ENCODE assay signal across 8 cellular contexts in the genomic region with DNA sequence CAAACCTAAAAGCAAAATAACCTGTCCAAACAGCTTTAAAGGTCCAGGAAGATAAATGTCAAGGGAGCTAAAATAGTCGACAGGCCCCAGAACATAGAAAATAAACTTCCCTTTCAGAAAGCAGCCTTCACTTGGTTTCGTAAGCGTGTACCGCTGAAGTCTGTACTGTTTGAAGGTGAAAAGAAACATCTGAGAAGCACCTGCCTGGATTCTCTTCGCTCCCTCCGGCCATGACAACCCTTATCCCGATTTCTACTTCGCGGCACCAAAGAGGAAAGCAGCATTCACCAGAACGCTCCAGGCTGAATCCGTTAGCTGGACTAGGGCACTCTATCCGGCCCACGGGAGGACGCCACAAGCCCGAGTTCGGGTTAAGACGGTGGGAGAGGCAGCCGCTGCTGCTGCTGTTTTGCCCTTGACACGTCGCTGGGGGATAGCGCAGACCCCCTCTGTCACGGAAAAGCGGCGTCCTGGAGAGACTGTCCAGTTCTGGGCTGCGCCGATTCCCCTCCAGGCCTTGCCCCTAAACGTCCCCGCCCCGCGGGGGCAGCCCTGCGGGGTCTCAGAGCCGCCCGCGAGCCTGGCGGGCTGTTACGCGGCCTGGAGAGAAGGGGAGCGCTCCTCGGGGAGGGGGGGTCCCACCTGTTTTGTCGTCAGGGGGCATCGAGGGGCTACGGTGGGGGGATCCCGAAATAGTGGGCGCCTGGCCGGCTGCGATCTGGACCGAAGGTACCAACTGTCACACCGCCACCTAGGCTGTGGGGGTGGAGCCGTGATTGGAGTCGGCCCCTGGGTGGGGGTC. TPM values are rescaled to one million over a fixed set of nuclear protein-coding genes. Genes with fewer than 3 reads are reported as not detected.
DNase-seq lines count a peak whose midpoint lies in the region; ATAC-seq and TF ChIP-seq lines count a peak whose summit lies in the region.

No MANE protein-coding gene starts in this region.

- H3K4me1 Mint-ChIP-seq in GM23338 (peaks cover 61% of the 10 kb centered on the region), T-cell (peaks cover 47 to 57% (median 50%) of the 10 kb centered on the region in 3 donors), brain (peaks cover 55% of the 10 kb centered on the region)

- H3K27me3 Mint-ChIP-seq in GM23338 (ENCODE audit: insufficient read depth, low read depth, poor library complexity) (peaks cover 15% of the 10 kb centered on the region), T-cell (no peaks in the 10 kb centered on the region), brain (peaks cover 4% of the 10 kb centered on the region)

- H2AFZ ChIP-seq in ACC112 (ENCODE audit: low read length, unreplicated experiment) (peak overlapping the region; percentile 89), GM23338 (no peak overlapping the region)

- H3K9me3 ChIP-seq in iPS DF 6.9 (ENCODE audit: control insufficient read depth, insufficient read depth, low read length), result no peaks in the 10 kb centered on the region

- peaks cover 19% of the 10 kb centered on the region for H3K79me2 ChIP-seq in ACC112 (ENCODE audit: control insufficient read depth, insufficient read depth, low read length, unreplicated experiment)
- peaks cover 37% of the 10 kb centered on the region for H3K79me2 ChIP-seq in GM23338 (replicated peaks; ENCODE audit: insufficient read depth)

- DNase-seq in GM23338 (ENCODE audit: low spot score) (peak; percentile 42), T-cell (peak in 25 of 34 experiments; percentile 2 to 41 (median 19)), iPS DF 6.9 (ENCODE audit: low read depth, low spot score) (no peak), retina (peak; percentile 82)

- H3K36me3 Mint-ChIP-seq in GM23338 (ENCODE audit: low read depth), result peaks cover 3% of the 10 kb centered on the region; the same call in 1 of the 3 replicates
- no peaks in the 10 kb centered on the region for H3K36me3 Mint-ChIP-seq in T-cell
- no peaks in the 10 kb centered on the region for H3K36me3 Mint-ChIP-seq in brain

- H3K9me3 Mint-ChIP-seq in GM23338 (no peaks in the 10 kb centered on the region), T-cell (no peaks in the 10 kb centered on the region), brain (peaks cover 0 to 3% (median 0%) of the 10 kb centered on the region in 5 experiments)

- H3K27ac Mint-ChIP-seq in GM23338 (no peak overlapping the region; the same call in 1 of the 2 replicates), T-cell (peak overlapping the region; percentile 95 to 98), brain (peak overlapping the region; percentile 83 to 100 (median 94))

- H3K27ac ChIP-seq in ACC112 (ENCODE audit: low read depth, low read length), result peak overlapping the region; percentile 93
- no peak overlapping the region for H3K27ac ChIP-seq in GM23338 (ENCODE audit: low read depth)
- no peak overlapping the region for H3K27ac ChIP-seq in iPS DF 6.9 (ENCODE audit: low read length)

- H3K4me3 Mint-ChIP-seq in GM23338 (peak overlapping the region; percentile 86), T-cell (peak overlapping the region; percentile 92 to 99 (median 99)), brain (peak overlapping the region; percentile 91 to 99 (median 96))

- H3K4me1 ChIP-seq in ACC112 (ENCODE audit: control insufficient read depth, insufficient read depth, low read length, unreplicated experiment) (peaks cover 7% of the 10 kb centered on the region), GM23338 (ENCODE audit: insufficient read depth) (peaks cover 61% of the 10 kb centered on the region), iPS DF 6.9 (ENCODE audit: control insufficient read depth, insufficient read depth, low read length) (0 out of 2 replicates have a peak, but pooled peaks cover 3% of the 10 kb centered on the region)

- no peaks in the 10 kb centered on the region; the same call in 1 of the 2 replicates for H4K20me1 ChIP-seq in GM23338 (replicated peaks; ENCODE audit: insufficient read depth)

- CTCF ChIA-PET in T-cell (lab: Charles Lee), result interaction anchor here (0.6 to 2.8 kb wide), 9 partner anchors 9 to 70 kb away, joined by 3 to 17 read pairs (median 4); no protein-coding TSS in a partner anchor

- peak overlapping the region; percentile 79 for H3K4me2 ChIP-seq in GM23338

- H3K4me3 ChIP-seq in ACC112 (ENCODE audit: low read depth, low read length) (peak overlapping the region; percentile 95), GM23338 (peak overlapping the region; percentile 86), iPS DF 6.9 (ENCODE audit: low read length) (peak overlapping the region; percentile 56; the same call in 1 of the 2 replicates)

- ATAC-seq in GM23338 (no peak), T-cell (replicated peaks in 1 of 4) (peak in 1 of 4 experiments; percentile 6), HG03139 (IDR thresholded peaks at IDR 0.05; ENCODE audit: unreplicated experiment) (no peak), HG03108 (IDR thresholded peaks at IDR 0.05; ENCODE audit: unreplicated experiment) (no peak)

- H3K27me3 ChIP-seq in ACC112 (ENCODE audit: insufficient read depth, low read length) (no peaks in the 10 kb centered on the region), GM23338 (ENCODE audit: insufficient read depth) (peaks cover 4% of the 10 kb centered on the region; the same call in 1 of the 2 replicates), iPS DF 6.9 (ENCODE audit: control insufficient read depth, insufficient read depth, low read length) (no peaks in the 10 kb centered on the region)

- WGBS in iPS DF 6.9 (ENCODE audit: insufficient coverage, insufficient read length), result no CpG with 5 or more reads among the region's 50 CpGs

- H3K36me3 ChIP-seq in ACC112 (ENCODE audit: insufficient read depth, low read length), result 0 out of 2 replicates have a peak, but pooled peaks cover 3% of the 10 kb centered on the region
- no peaks in the 10 kb centered on the region for H3K36me3 ChIP-seq in GM23338 (ENCODE audit: insufficient read depth)
- H3K36me3 ChIP-seq in iPS DF 6.9 (ENCODE audit: control insufficient read depth, insufficient read depth, low read length), result no peaks in the 10 kb centered on the region

- H3F3A ChIP-seq in GM23338 (replicated peaks; ENCODE audit: low read depth), result peaks cover 5% of the 10 kb centered on the region

- no peak for TF ChIP-seq CTCF in GM23338 (conservative IDR thresholded peaks at IDR 0.05; ENCODE audit: low read depth in 2 of 2)
- no peak for TF ChIP-seq CTCF in brain (conservative IDR thresholded peaks at IDR 0.05)

- no peaks in the 10 kb centered on the region for H3K9me2 ChIP-seq in GM23338 (ENCODE audit: insufficient read depth)

- POLR2A ChIA-PET in T-cell (lab: Charles Lee), result interaction anchor here in 1 of 2 donors (0.7 to 1.1 kb wide), 3 partner anchors 14 to 44 kb away, joined by 3 to 4 read pairs (median 3); no protein-coding TSS in a partner anchor

TF ChIP-seq in GM23338, 12 proteins besides CTCF, POLR2A, EP300 and RAD21:
- TF ChIP-seq STAT1 (IDR thresholded peaks at IDR 0.05; ENCODE audit: unreplicated experiment) (no peak), EZH2phosphoT487 (IDR thresholded peaks at IDR 0.05; ENCODE audit: unreplicated experiment) (no peak), JUNB (IDR thresholded peaks at IDR 0.05; ENCODE audit: unreplicated experiment) (no peak), CREB1 (CRISPR knock-in tag; IDR thresholded peaks at IDR 0.05; ENCODE audit: low read depth) (0 out of 2 replicates have a peak, but pooled peaks have one; percentile 18)

RNA-seq across cellular contexts. Expression of gene SGMS1, which starts 1.1 kb away (rescaled TPM):
- total RNA-seq in GM23338 (2014; rRNA removed; shearing (Covaris generic)), result 33.6 and 34.7 TPM in 2 replicates
- polyA plus RNA-seq in GM23338 (2016; fragmentation: Nextera tagmentation; extraction: Ambion mirVana) (12.6 and 15.0 TPM in 2 replicates), brain (ENCODE audit: insufficient read depth, low read depth, low replicate concordance) (8.2 TPM)
- 10 to 100 TPM; 28.4 to 39.7 (median 32.6) TPM for total RNA-seq in T-cell
